Comparison of ENCODE assay signal across 8 cellular contexts in genomic region chr5:160486573-160486972, GRCh38.
DNase-seq lines count a peak whose midpoint lies in the region; ATAC-seq and TF ChIP-seq lines count a peak whose summit lies in the region.

No MANE protein-coding gene starts in this region.

- H3K36me3 ChIP-seq in left ventricle myocardium inferior: no peaks in the 10 kb centered on the region
- H3K36me3 ChIP-seq in GM23248 (ENCODE audit: low read depth): no peaks in the 10 kb centered on the region
- peaks cover 0 to 14% (median 0%) of the 10 kb centered on the region in 4 donors for H3K36me3 ChIP-seq in stomach

- no peaks in the 10 kb centered on the region for H3F3A ChIP-seq in GM23248 (ENCODE audit: insufficient read depth)

- TF ChIP-seq POLR2A in stomach (IDR thresholded peaks at IDR 0.05): no peak

- H3K27me3 ChIP-seq in left ventricle myocardium inferior (ENCODE audit: low read depth): no peaks in the 10 kb centered on the region
- no peaks in the 10 kb centered on the region for H3K27me3 ChIP-seq in GM23248 (replicated peaks; ENCODE audit: insufficient read depth)
- peaks cover 0 to 2% (median 0%) of the 10 kb centered on the region in 3 donors for H3K27me3 ChIP-seq in stomach

- intact Hi-C loops in left ventricle myocardium inferior (cut with micrococcal nuclease) (no loop called here), stomach (cut with DNase I; ENCODE audit: low total_unique reads) (no loop called here)

- no peaks in the 10 kb centered on the region for H3K4me1 ChIP-seq in left ventricle myocardium inferior
- no peaks in the 10 kb centered on the region for H3K4me1 ChIP-seq in GM23248 (ENCODE audit: insufficient read depth)
- no peaks in the 10 kb centered on the region for H3K4me1 ChIP-seq in stomach

- peak overlapping the region; percentile 6 for H3K4me3 Mint-ChIP-seq in activated naive CD8-positive, alpha-beta T cell

- H3K27ac Mint-ChIP-seq in activated naive CD8-positive, alpha-beta T cell: peak overlapping the region; percentile 51

- H3K9me3 ChIP-seq in left ventricle myocardium inferior (replicated peaks): no peaks in the 10 kb centered on the region
- no peaks in the 10 kb centered on the region for H3K9me3 ChIP-seq in GM23248 (ENCODE audit: low read depth)
- H3K9me3 ChIP-seq in stomach: no peaks in the 10 kb centered on the region

- no peaks in the 10 kb centered on the region for H3K27me3 Mint-ChIP-seq in activated naive CD8-positive, alpha-beta T cell

- H3K9me3 Mint-ChIP-seq in activated naive CD8-positive, alpha-beta T cell (ENCODE audit: low read depth): no peaks in the 10 kb centered on the region

- in situ Hi-C loops in GM23248 (cut with MboI): no loop called here

- H3K4me1 Mint-ChIP-seq in activated naive CD8-positive, alpha-beta T cell (ENCODE audit: low read depth): peaks cover 32% of the 10 kb centered on the region

- DNase-seq in left ventricle myocardium inferior: no peak
- DNase-seq in GM23248: no peak
- no peak for DNase-seq in stomach
- DNase-seq in CD1c-positive myeloid dendritic cell (ENCODE audit: extremely low spot score): no peak

- no peak overlapping the region for H3K27ac ChIP-seq in left ventricle myocardium inferior (replicated peaks)
- no peak overlapping the region for H3K27ac ChIP-seq in GM23248
- no peak overlapping the region for H3K27ac ChIP-seq in stomach

- 98 to 99% methylated on average over 7 of the region's 7 CpGs for WGBS in GM23248 (ENCODE audit: low coverage in 1 of 2, low lambda C conversion rate in 2 of 2, missing lambda C conversion rate in 2 of 2), 2 experiments
- WGBS in stomach, 5 donors: 82 to 95% (median 86%) methylated on average over 7 of the region's 7 CpGs

- no peak overlapping the region for H3K9ac ChIP-seq in GM23248

- H3K9me2 ChIP-seq in GM23248 (ENCODE audit: insufficient read depth): no peaks in the 10 kb centered on the region

- H3K4me3 ChIP-seq in left ventricle myocardium inferior: no peak overlapping the region
- H3K4me3 ChIP-seq in GM23248: no peak overlapping the region
- no peak overlapping the region for H3K4me3 ChIP-seq in stomach

- no peak overlapping the region for H3K4me2 ChIP-seq in GM23248 (ENCODE audit: unreplicated experiment)

- no peaks in the 10 kb centered on the region for H4K20me1 ChIP-seq in GM23248 (ENCODE audit: insufficient read depth)

- H2AFZ ChIP-seq in GM23248: no peak overlapping the region

- peaks cover 15% of the 10 kb centered on the region for H3K36me3 Mint-ChIP-seq in activated naive CD8-positive, alpha-beta T cell

- TF ChIP-seq CTCF in left ventricle myocardium inferior (IDR thresholded peaks at IDR 0.05; ENCODE audit: borderline replicate concordance) (no peak), stomach (IDR thresholded peaks at IDR 0.05) (no peak)

- H3K79me2 ChIP-seq in GM23248 (ENCODE audit: insufficient read depth): no peaks in the 10 kb centered on the region

- ATAC-seq in GM18511 (IDR thresholded peaks at IDR 0.05; ENCODE audit: unreplicated experiment) (peak; percentile 76), GM21515 (IDR thresholded peaks at IDR 0.05; ENCODE audit: unreplicated experiment) (peak; percentile 63), HG03460 (IDR thresholded peaks at IDR 0.05; ENCODE audit: unreplicated experiment) (peak; percentile 38)

- no peak for TF ChIP-seq EP300 in stomach (IDR thresholded peaks at IDR 0.05)
